In genomic region chr1:2278591-2279209, GRCh38 we compare ENCODE assay signal across 11 cellular contexts. TPM values are rescaled to one million over a fixed set of nuclear protein-coding genes. Genes with fewer than 3 reads are reported as not detected.
DNase-seq lines count a peak whose midpoint lies in the region; ATAC-seq and TF ChIP-seq lines count a peak whose summit lies in the region.
"Had no signal": no experiment of that assay in that cellular context is flagged by ENCODE, and none has a peak within 500 bp of the region (broad histone marks: within the 10 kb centered on the region; RNA-seq: fewer than 3 reads in every experiment).

No MANE protein-coding gene starts in this region.

- POLR2A ChIA-PET in OCI-LY7 (lab: Charles Lee): no interaction called here

- H2AFZ ChIP-seq in hepatocyte: no peak overlapping the region
- no peak overlapping the region for H2AFZ ChIP-seq in OCI-LY7 (ENCODE audit: low read length)

- BruUV-seq in OCI-LY7 (replicated peaks; lab: Mats Ljungman, UMichigan): no TSS peak

- H3K27me3 ChIP-seq in BLaER1 (no peaks in the 10 kb centered on the region), hepatocyte (no peaks in the 10 kb centered on the region), rectal smooth muscle tissue (ENCODE audit: control insufficient read depth, insufficient read depth, low read length) (no peaks in the 10 kb centered on the region)

- no peaks in the 10 kb centered on the region for H3K36me3 Mint-ChIP-seq in T-helper 17 cell (ENCODE audit: low read depth)
- H3K36me3 Mint-ChIP-seq in activated naive CD8-positive, alpha-beta T cell treated with anti-CD3 and anti-CD28 coated beads, Interleukin-2, amount 50 U/mL, for 24 hours (ENCODE audit: low read depth): peaks cover 7% of the 10 kb centered on the region

- H3K4me3 Mint-ChIP-seq in T-helper 17 cell: peak overlapping the region; percentile 39
- H3K4me3 Mint-ChIP-seq in activated naive CD8-positive, alpha-beta T cell treated with anti-CD3 and anti-CD28 coated beads, Interleukin-2, amount 50 U/mL, for 24 hours: no peak overlapping the region

- TF ChIP-seq CTCF in hepatocyte (IDR thresholded peaks at IDR 0.05; ENCODE audit: poor library complexity) (no peak), OCI-LY7 (conservative IDR thresholded peaks at IDR 0.05; ENCODE audit: low read length) (no peak)

- H3K27ac Mint-ChIP-seq in T-helper 17 cell: peak overlapping the region; percentile 79
- H3K27ac Mint-ChIP-seq in activated naive CD8-positive, alpha-beta T cell treated with anti-CD3 and anti-CD28 coated beads, Interleukin-2, amount 50 U/mL, for 24 hours: no peak overlapping the region

- WGBS in hepatocyte (ENCODE audit: low lambda C conversion rate, missing lambda C conversion rate): 69% methylated on average over 16 of the region's 16 CpGs

- H3K4me1 ChIP-seq in BLaER1 (peaks cover 66% of the 10 kb centered on the region), hepatocyte (ENCODE audit: insufficient read depth) (peaks cover 58% of the 10 kb centered on the region), rectal smooth muscle tissue (ENCODE audit: control insufficient read depth, insufficient read depth, low read length) (peaks cover 37% of the 10 kb centered on the region), OCI-LY7 (ENCODE audit: insufficient read depth, low read length, poor library complexity, severe bottlenecking) (no peaks in the 10 kb centered on the region)

- CTCF ChIA-PET in OCI-LY7 (lab: Charles Lee; ENCODE audit: unreplicated experiment): no interaction called here

- intact Hi-C loops in OCI-LY7 (cut with micrococcal nuclease; ENCODE audit: unreplicated experiment): no loop called here

- H3K9ac ChIP-seq in BLaER1: 0 out of 2 replicates have a peak overlapping the region, but pooled peaks have one; percentile 24
- H3K9ac ChIP-seq in rectal smooth muscle tissue (ENCODE audit: low read length): no peak overlapping the region

- peaks cover 4% of the 10 kb centered on the region; the same call in 1 of the 2 replicates for H3K9me3 ChIP-seq in BLaER1
- no peaks in the 10 kb centered on the region for H3K9me3 ChIP-seq in T-helper 17 cell (ENCODE audit: control insufficient read depth, low read length, poor library complexity, severe bottlenecking)
- H3K9me3 ChIP-seq in hepatocyte (ENCODE audit: low read depth): no peaks in the 10 kb centered on the region
- H3K9me3 ChIP-seq in OCI-LY7 (ENCODE audit: low read length): no peaks in the 10 kb centered on the region

- peak overlapping the region; percentile 55; the same call in 1 of the 2 replicates for H3K27ac ChIP-seq in BLaER1
- H3K27ac ChIP-seq in hepatocyte: peak overlapping the region; percentile 96
- H3K27ac ChIP-seq in rectal smooth muscle tissue (ENCODE audit: low read depth, low read length): peak overlapping the region; percentile 52
- no peak overlapping the region for H3K27ac ChIP-seq in OCI-LY7 (ENCODE audit: low read depth, low read length, poor library complexity, severe bottlenecking)
- H3K27ac ChIP-seq: C4-2B had no signal

- H3K4me3 ChIP-seq in BLaER1 (no peak overlapping the region), hepatocyte (no peak overlapping the region), rectal smooth muscle tissue (ENCODE audit: low read length) (peak overlapping the region; percentile 5), OCI-LY7 (ENCODE audit: low read depth, low read length, poor library complexity, severe bottlenecking) (no peak overlapping the region)

- H4K20me1 ChIP-seq in BLaER1 (peaks cover 76% of the 10 kb centered on the region), hepatocyte (ENCODE audit: insufficient read depth, poor library complexity, severe bottlenecking) (peaks cover 44% of the 10 kb centered on the region), OCI-LY7 (ENCODE audit: insufficient read depth, low read length) (no peaks in the 10 kb centered on the region)

- peaks cover 8% of the 10 kb centered on the region for H3K36me3 ChIP-seq in BLaER1
- no peaks in the 10 kb centered on the region for H3K36me3 ChIP-seq in hepatocyte (replicated peaks; ENCODE audit: insufficient read depth, low read depth)
- H3K36me3 ChIP-seq in rectal smooth muscle tissue (ENCODE audit: control insufficient read depth, insufficient read depth, low read length): no peaks in the 10 kb centered on the region
- no peaks in the 10 kb centered on the region; the same call in 1 of the 2 replicates for H3K36me3 ChIP-seq in OCI-LY7 (ENCODE audit: insufficient read depth, low read length)

- DNase-seq in T-helper 17 cell (no peak), hepatocyte (ENCODE audit: low spot score) (no peak), GOT3 (lab: John Stamatoyannopoulos, UW) (no peak), OCI-LY7 (ENCODE audit: low spot score) (no peak)
- no peak for DNase-seq in activated naive CD8-positive, alpha-beta T cell treated with anti-CD3 and anti-CD28 coated beads, Interleukin-2, amount 50 U/mL, for 24 hours
- DNase-seq: activated CD8-positive, alpha-beta memory T cell treated with anti-CD3 and anti-CD28 coated beads for 24 hours; NCI-H1092 treated with DMSO at 0.1 percent for 48 hours had no signal

- H3K4me2 ChIP-seq in BLaER1 (peak overlapping the region; percentile 84), hepatocyte (peak overlapping the region; percentile 64), OCI-LY7 (ENCODE audit: low read length) (no peak overlapping the region)

- no peaks in the 10 kb centered on the region for H3K27me3 Mint-ChIP-seq in T-helper 17 cell
- H3K27me3 Mint-ChIP-seq in activated naive CD8-positive, alpha-beta T cell treated with anti-CD3 and anti-CD28 coated beads, Interleukin-2, amount 50 U/mL, for 24 hours: no peaks in the 10 kb centered on the region

- H3K79me2 ChIP-seq in hepatocyte (peaks cover 79% of the 10 kb centered on the region), OCI-LY7 (ENCODE audit: insufficient read depth, low read depth, low read length) (no peaks in the 10 kb centered on the region)

- no peaks in the 10 kb centered on the region for H3K9me3 Mint-ChIP-seq in activated naive CD8-positive, alpha-beta T cell treated with anti-CD3 and anti-CD28 coated beads, Interleukin-2, amount 50 U/mL, for 24 hours

- no peaks in the 10 kb centered on the region for H3K9me2 ChIP-seq in hepatocyte (replicated peaks; ENCODE audit: insufficient read depth)
- H3K9me2 ChIP-seq in OCI-LY7 (ENCODE audit: insufficient read depth, low read length): no peaks in the 10 kb centered on the region

- no peak for ATAC-seq in T-helper 17 cell
- no peak for ATAC-seq in activated naive CD8-positive, alpha-beta T cell treated with anti-CD3 and anti-CD28 coated beads, Interleukin-2, amount 50 U/mL, for 24 hours
- no peak for ATAC-seq in GM19023 (IDR thresholded peaks at IDR 0.05; ENCODE audit: unreplicated experiment)

- H3K4me1 Mint-ChIP-seq in T-helper 17 cell: peaks cover 38% of the 10 kb centered on the region
- peaks cover 45% of the 10 kb centered on the region for H3K4me1 Mint-ChIP-seq in activated naive CD8-positive, alpha-beta T cell treated with anti-CD3 and anti-CD28 coated beads, Interleukin-2, amount 50 U/mL, for 24 hours

RNA-seq across cellular contexts. Expression of gene SKI, which starts 50.6 kb away (rescaled TPM):
- total RNA-seq in T-helper 17 cell (100 to 1,000 TPM; 183 to 215 TPM), hepatocyte (17.1 and 21.9 TPM in 2 replicates), OCI-LY7 (2022) (10.0 and 11.7 TPM in 2 replicates)
- polyA plus RNA-seq in hepatocyte: 5.1 and 6.9 TPM in 2 replicates
- 3.4 and 4.7 TPM in 2 replicates for total RNA-seq in OCI-LY7 (2014; rRNA removed; shearing (Covaris generic))
